9 cellular contexts compared by ENCODE assay signal in genomic region chr3:126180477-126181397, GRCh38. TPM values are rescaled to one million over a fixed set of nuclear protein-coding genes. Genes with fewer than 3 reads are reported as not detected.
A peak's percentile ranks its signal among the peaks of the same experiment; 100 is the strongest.
DNase-seq lines count a peak whose midpoint lies in the region; ATAC-seq and TF ChIP-seq lines count a peak whose summit lies in the region.
"Had no signal": no experiment of that assay in that cellular context is flagged by ENCODE, and none has a peak within 500 bp of the region (broad histone marks: within the 10 kb centered on the region; RNA-seq: fewer than 3 reads in every experiment).

TSS of gene ALDH1L1 (minus strand) at chr3:126180586. CDS start at chr3:126160979, 19,607 bp downstream.

- H3K36me3 Mint-ChIP-seq in endothelial cell (ENCODE audit: low read depth, unreplicated experiment) (no peaks in the 10 kb centered on the region), type B pancreatic cell (no peaks in the 10 kb centered on the region)
- H3K36me3 Mint-ChIP-seq in activated T-helper 2 cell treated with anti-CD3 and anti-CD28 coated beads, Interferon-gamma antibody, Interleukin-2, Interleukin-4, amounts not matched to agents 10 μg/mL and 5 μg/mL and 100 μg/mL, durations not matched to agents 14 hours and 24 hours and 36 hours (ENCODE audit: low read depth) = no peaks in the 10 kb centered on the region

- peaks cover 16% of the 10 kb centered on the region for H3K4me1 Mint-ChIP-seq in endothelial cell (ENCODE audit: unreplicated experiment)
- H3K4me1 Mint-ChIP-seq in type B pancreatic cell (ENCODE audit: unreplicated experiment) = peaks cover 15% of the 10 kb centered on the region
- H3K4me1 Mint-ChIP-seq in activated T-helper 2 cell treated with anti-CD3 and anti-CD28 coated beads, Interferon-gamma antibody, Interleukin-2, Interleukin-4, amounts not matched to agents 10 μg/mL and 5 μg/mL and 100 μg/mL, durations not matched to agents 14 hours and 24 hours and 36 hours (ENCODE audit: low read depth) = no peaks in the 10 kb centered on the region

- TF ChIP-seq CTCF in AG04449 (IDR thresholded peaks at IDR 0.05; ENCODE audit: insufficient read depth, low read length, missing control alignments) = no peak
- no peak for TF ChIP-seq CTCF in endothelial cell (IDR thresholded peaks at IDR 0.05; ENCODE audit: unreplicated experiment)
- no peak for TF ChIP-seq CTCF in lung (IDR thresholded peaks at IDR 0.05; ENCODE audit: control extremely low read depth, extremely low read depth)
- no peak for TF ChIP-seq CTCF in type B pancreatic cell (conservative IDR thresholded peaks at IDR 0.05)

- no peaks in the 10 kb centered on the region for H3K9me3 Mint-ChIP-seq in endothelial cell (ENCODE audit: unreplicated experiment)
- no peaks in the 10 kb centered on the region for H3K9me3 Mint-ChIP-seq in type B pancreatic cell
- H3K9me3 Mint-ChIP-seq in activated T-helper 2 cell treated with anti-CD3 and anti-CD28 coated beads, Interferon-gamma antibody, Interleukin-2, Interleukin-4, amounts not matched to agents 10 μg/mL and 5 μg/mL and 100 μg/mL, durations not matched to agents 14 hours and 24 hours and 36 hours = no peaks in the 10 kb centered on the region

- H3K4me3 Mint-ChIP-seq in endothelial cell (ENCODE audit: unreplicated experiment) = peak within 1 kb of the TSS; percentile 87
- peak within 1 kb of the TSS; percentile 89 for H3K4me3 Mint-ChIP-seq in type B pancreatic cell
- H3K4me3 Mint-ChIP-seq in activated T-helper 2 cell treated with anti-CD3 and anti-CD28 coated beads, Interferon-gamma antibody, Interleukin-2, Interleukin-4, amounts not matched to agents 10 μg/mL and 5 μg/mL and 100 μg/mL, durations not matched to agents 14 hours and 24 hours and 36 hours (ENCODE audit: low read depth) = no peak within 1 kb of the TSS

- no peak for DNase-seq in AG04449 (ENCODE audit: low read depth, low spot score)
- DNase-seq in NCI-H2029 (lab: John Stamatoyannopoulos, UW) = peak; percentile 36
- DNase-seq in endothelial cell (ENCODE audit: low spot score) = peak; percentile 33
- DNase-seq in lung (ENCODE audit: low spot score) = peak; percentile 65
- no peak for DNase-seq in type B pancreatic cell (ENCODE audit: extremely low spot score, unreplicated experiment)
- no peak for DNase-seq in activated T-helper 2 cell treated with anti-CD3 and anti-CD28 coated beads, Interferon-gamma antibody, Interleukin-2, Interleukin-4, amounts not matched to agents 10 μg/mL and 5 μg/mL and 100 μg/mL, durations not matched to agents 14 hours and 24 hours and 36 hours (ENCODE audit: low spot score)

- H3K27ac ChIP-seq in lung (ENCODE audit: low read depth in 1 of 2, low read length in 1 of 2) = peak within 1 kb of the TSS; percentile 20 to 96

- no peaks in the 10 kb centered on the region for H3K36me3 ChIP-seq in lung (ENCODE audit: control insufficient read depth in 2 of 2, insufficient read depth in 2 of 2, low read length in 2 of 2)

- H3K27me3 ChIP-seq in lung (ENCODE audit: control insufficient read depth, insufficient read depth) = peaks cover 8% of the 10 kb centered on the region

- H3K4me1 ChIP-seq in lung (ENCODE audit: control insufficient read depth in 2 of 2, insufficient read depth in 2 of 2, low read length in 2 of 2) = peaks cover 0 to 10% of the 10 kb centered on the region in 2 donors

- intact Hi-C loops in activated T-helper 2 cell treated with anti-CD3 and anti-CD28 coated beads, Interferon-gamma antibody, Interleukin-2, Interleukin-4, amounts not matched to agents 10 μg/mL and 5 μg/mL and 100 μg/mL, durations not matched to agents 14 hours and 24 hours and 36 hours (cut with micrococcal nuclease) = no loop called here

- peak within 1 kb of the TSS; percentile 21 for H3K27ac Mint-ChIP-seq in endothelial cell (ENCODE audit: unreplicated experiment)
- peak within 1 kb of the TSS; percentile 88 for H3K27ac Mint-ChIP-seq in type B pancreatic cell
- no peak within 1 kb of the TSS for H3K27ac Mint-ChIP-seq in activated T-helper 2 cell treated with anti-CD3 and anti-CD28 coated beads, Interferon-gamma antibody, Interleukin-2, Interleukin-4, amounts not matched to agents 10 μg/mL and 5 μg/mL and 100 μg/mL, durations not matched to agents 14 hours and 24 hours and 36 hours

- 7% methylated on average over 52 to 54 of the region's 54 CpGs for WGBS in lung, 2 donors

- peak; percentile 79 for ATAC-seq in lung (ENCODE audit: insufficient read depth, low FRiP score)
- ATAC-seq in HG02759 (IDR thresholded peaks at IDR 0.05; ENCODE audit: unreplicated experiment) = no peak
- no peak for ATAC-seq in HG02970 (IDR thresholded peaks at IDR 0.05; ENCODE audit: low FRiP score, unreplicated experiment)

- H3K27me3 Mint-ChIP-seq in endothelial cell (ENCODE audit: unreplicated experiment) (peaks cover 14% of the 10 kb centered on the region), type B pancreatic cell (peaks cover 49% of the 10 kb centered on the region)
- H3K27me3 Mint-ChIP-seq in activated T-helper 2 cell treated with anti-CD3 and anti-CD28 coated beads, Interferon-gamma antibody, Interleukin-2, Interleukin-4, amounts not matched to agents 10 μg/mL and 5 μg/mL and 100 μg/mL, durations not matched to agents 14 hours and 24 hours and 36 hours (ENCODE audit: low read depth) = peaks cover 39% of the 10 kb centered on the region

- POLR2A ChIA-PET in AG04449 (lab: Yijun Ruan, JAX) = no interaction called here

- peaks cover 0 to 2% of the 10 kb centered on the region in 2 donors for H3K9me3 ChIP-seq in lung (ENCODE audit: control insufficient read depth in 2 of 2, insufficient read depth in 1 of 2, low read length in 1 of 2)

- H3K4me3 ChIP-seq in AG04449 (ENCODE audit: low read depth, low read length) (peak within 1 kb of the TSS; percentile 50), lung (peak within 1 kb of the TSS; percentile 14)

- CTCF ChIA-PET in AG04449 (lab: Yijun Ruan, JAX) = interaction anchor here (2.0 kb wide), 1 partner anchor 17 kb away, joined by 11 read pairs; no protein-coding TSS in a partner anchor

RNA-seq across cellular contexts. Expression of gene ALDH1L1, which starts in this region (rescaled TPM):
- total RNA-seq in endothelial cell (ENCODE audit: unreplicated experiment) (not detected), lung (1 to 10 TPM in 1 of 2 donors, under 1 TPM in 1; 0.51 to 9.0 TPM), type B pancreatic cell (ENCODE audit: low replicate concordance) (5.0 and 10.2 TPM in 2 replicates)
- polyA plus RNA-seq in lung = 1 to 10 TPM; 2.3 to 3.3 TPM
- total RNA-seq in activated T-helper 2 cell treated with anti-CD3 and anti-CD28 coated beads, Interferon-gamma antibody, Interleukin-2, Interleukin-4, amounts not matched to agents 10 μg/mL and 5 μg/mL and 100 μg/mL, durations not matched to agents 14 hours and 24 hours and 36 hours = not detected in 2 replicates
- total RNA-seq: activated CD8-positive, alpha-beta memory T cell treated with anti-CD3 and anti-CD28 coated beads for 36 hours had no signal

Comparison
In these comparisons a context has a peak if more than half of its experiments do, and no peak if none do; other contexts are left out.
1. Peak in DNase-seq in endothelial cell; RNA of the gene not detected or under 1 TPM.
2. DNase-seq: peak in NCI-H2029 (single experiment) and lung (single experiment); none in AG04449 (single experiment), type B pancreatic cell (single experiment) and activated T-helper 2 cell treated with anti-CD3 and anti-CD28 coated beads, Interferon-gamma antibody, Interleukin-2, Interleukin-4, amounts not matched to agents 10 μg/mL and 5 μg/mL and 100 μg/mL, durations not matched to agents 14 hours and 24 hours and 36 hours (single experiment).